In the genomic region with DNA sequence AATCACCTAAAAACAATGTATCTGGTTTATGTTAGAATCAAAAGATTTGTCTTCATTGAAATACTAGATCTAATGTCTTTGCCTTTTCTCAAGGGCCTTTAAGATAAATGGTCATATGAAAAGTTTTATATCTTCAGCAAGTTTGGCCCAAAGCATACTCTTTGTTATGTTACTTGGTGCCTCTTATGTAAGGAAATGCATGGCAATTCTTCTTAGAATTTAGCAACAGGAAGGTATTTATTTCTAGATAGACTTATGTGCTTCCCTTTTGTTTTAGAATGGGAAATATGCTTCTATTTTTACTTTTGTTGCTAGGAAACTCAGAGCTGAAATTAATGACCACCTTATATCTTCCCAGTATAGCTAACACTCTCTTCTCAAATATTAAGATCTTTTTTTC, we compare ENCODE assay signal across 18 cellular contexts.
"Had no signal": no experiment of that assay in that cellular context is flagged by ENCODE, and none has a peak within 500 bp of the region (broad histone marks: within the 10 kb centered on the region; RNA-seq: fewer than 3 reads in every experiment).

No MANE protein-coding gene starts in this region.

- H3K27me3 ChIP-seq: brain microvascular endothelial cell, cardiac muscle cell had no signal

- H3K4me3 ChIP-seq: cardiac muscle cell, SK-N-MC had no signal

- H3K27ac ChIP-seq: brain microvascular endothelial cell, cardiac muscle cell, SK-N-MC, WERI-Rb-1 had no signal

- DNase-seq: activated CD4-positive, alpha-beta memory T cell treated with anti-CD3 and anti-CD28 coated beads, Interleukin-2, amount 10 ng/mL, durations not matched to agents 7 days and 5 days; activated CD4-positive, alpha-beta T cell treated with anti-CD3 and anti-CD28 coated beads for 36 hours; activated CD4-positive, alpha-beta T cell treated with anti-CD3 and anti-CD28 coated beads, Interleukin-2, amount 50 U/mL, for 1 hour; activated gamma-delta T cell treated with Interleukin-2 at 50 U/mL for 16 hours; activated naive CD4-positive, alpha-beta T cell treated with anti-CD3 and anti-CD28 coated beads, Interleukin-2, amount 10 ng/mL, durations not matched to agents 7 days and 5 days; activated naive CD8-positive, alpha-beta T cell treated with anti-CD3 and anti-CD28 coated beads for 36 hours; activated T-cell treated with anti-CD3 and anti-CD28 coated beads for 4 hours; activated T-cell treated with anti-CD3 and anti-CD28 coated beads, Interleukin-2, amount 50 U/mL, for 48 hours; brain microvascular endothelial cell; NCI-H1092 treated with DMSO at 0.1 percent for 48 hours; NCI-H1436; NCI-H187; NCI-H2081; NCI-H446; NCI-H524; WERI-Rb-1 had no signal

- H3K36me3 ChIP-seq: brain microvascular endothelial cell, cardiac muscle cell, WERI-Rb-1 had no signal
